In genomic region chr6:99492137-99492536, GRCh38 we compare ENCODE assay signal across 24 cellular contexts.
"Had no signal": no experiment of that assay in that cellular context is flagged by ENCODE, and none has a peak within 500 bp of the region (broad histone marks: within the 10 kb centered on the region; RNA-seq: fewer than 3 reads in every experiment).

No MANE protein-coding gene starts in this region.

- DNase-seq: activated CD4-positive, alpha-beta T cell treated with anti-CD3 and anti-CD28 coated beads for 4 hours; activated CD4-positive, alpha-beta T cell treated with anti-CD3 and anti-CD28 coated beads, Interleukin-2, amount 50 U/mL, for 48 hours; activated CD4-positive, CD25-positive, alpha-beta regulatory T cell; activated CD8-positive, alpha-beta memory T cell treated with anti-CD3 and anti-CD28 coated beads, Interleukin-2, amount 50 U/mL, for 48 hours; activated effector memory CD4-positive, alpha-beta T cell treated with Interleukin-2 at 50 U/mL for 16 hours; activated naive CD4-positive, alpha-beta T cell treated with anti-CD3 and anti-CD28 coated beads for 36 hours; activated naive CD8-positive, alpha-beta T cell treated with anti-CD3 and anti-CD28 coated beads, Interleukin-2, amount 10 ng/mL, durations not matched to agents 7 days and 5 days; activated T-cell treated with anti-CD3 and anti-CD28 coated beads, Interleukin-2, amount 50 U/mL, for 72 hours; amniotic stem cell; endodermal cell; heart right ventricle; islet precursor cell; left cardiac atrium; midbrain; natural killer cell; small intestine; stomach had no signal

- H3K9me3 Mint-ChIP-seq: activated naive CD4-positive, alpha-beta T cell treated with anti-CD3 and anti-CD28 coated beads for 36 hours; activated naive CD8-positive, alpha-beta T cell treated with anti-CD3 and anti-CD28 coated beads, Interleukin-2, amount 10 ng/mL, durations not matched to agents 7 days and 5 days; activated T-cell treated with anti-CD3 and anti-CD28 coated beads, Interleukin-2, amount 50 U/mL, for 72 hours; central memory CD8-positive, alpha-beta T cell; endodermal cell; natural killer cell; stimulated activated memory B cell treated with anti-CD40 and anti-IgM and Interleukin-4, amounts not matched to agents 10 μg/mL and 1 μg/mL and 100 μg/mL, for 72 hours had no signal

- H3K27me3 ChIP-seq: breast epithelium, heart right ventricle, stomach, suprapubic skin, tibial nerve had no signal

- H3K4me1 ChIP-seq: breast epithelium, suprapubic skin had no signal

- H3K9me3 ChIP-seq: breast epithelium, heart right ventricle, stomach, suprapubic skin, tibial nerve had no signal

- H3K4me3 ChIP-seq: breast epithelium, coronary artery, heart right ventricle, stomach, suprapubic skin, tibial nerve had no signal

- H3K27ac ChIP-seq: breast epithelium, coronary artery, heart right ventricle, stomach, suprapubic skin, tibial nerve had no signal

- H3K36me3 ChIP-seq: breast epithelium had no signal

- H3K36me3 Mint-ChIP-seq: natural killer cell had no signal

- H3K27me3 Mint-ChIP-seq: activated naive CD8-positive, alpha-beta T cell treated with anti-CD3 and anti-CD28 coated beads, Interleukin-2, amount 10 ng/mL, durations not matched to agents 7 days and 5 days; central memory CD8-positive, alpha-beta T cell; stimulated activated memory B cell treated with anti-CD40 and anti-IgM and Interleukin-4, amounts not matched to agents 10 μg/mL and 1 μg/mL and 100 μg/mL, for 72 hours had no signal

- ATAC-seq: activated T-cell treated with anti-CD3 and anti-CD28 coated beads, Interleukin-2, amount 50 U/mL, for 72 hours; heart right ventricle; left cardiac atrium; natural killer cell; sciatic nerve; stimulated activated memory B cell treated with anti-CD40 and anti-IgM and Interleukin-4, amounts not matched to agents 10 μg/mL and 1 μg/mL and 100 μg/mL, for 72 hours had no signal

- H3K4me3 Mint-ChIP-seq: activated naive CD4-positive, alpha-beta T cell treated with anti-CD3 and anti-CD28 coated beads for 36 hours; activated naive CD8-positive, alpha-beta T cell treated with anti-CD3 and anti-CD28 coated beads, Interleukin-2, amount 10 ng/mL, durations not matched to agents 7 days and 5 days; activated T-cell treated with anti-CD3 and anti-CD28 coated beads, Interleukin-2, amount 50 U/mL, for 72 hours; central memory CD8-positive, alpha-beta T cell; endodermal cell; natural killer cell; stimulated activated memory B cell treated with anti-CD40 and anti-IgM and Interleukin-4, amounts not matched to agents 10 μg/mL and 1 μg/mL and 100 μg/mL, for 72 hours had no signal

- H3K27ac Mint-ChIP-seq: activated naive CD4-positive, alpha-beta T cell treated with anti-CD3 and anti-CD28 coated beads for 36 hours; activated naive CD8-positive, alpha-beta T cell treated with anti-CD3 and anti-CD28 coated beads, Interleukin-2, amount 10 ng/mL, durations not matched to agents 7 days and 5 days; activated T-cell treated with anti-CD3 and anti-CD28 coated beads, Interleukin-2, amount 50 U/mL, for 72 hours; endodermal cell; natural killer cell had no signal
